Comparison of ENCODE assay signal across 9 cellular contexts in the genomic region with DNA sequence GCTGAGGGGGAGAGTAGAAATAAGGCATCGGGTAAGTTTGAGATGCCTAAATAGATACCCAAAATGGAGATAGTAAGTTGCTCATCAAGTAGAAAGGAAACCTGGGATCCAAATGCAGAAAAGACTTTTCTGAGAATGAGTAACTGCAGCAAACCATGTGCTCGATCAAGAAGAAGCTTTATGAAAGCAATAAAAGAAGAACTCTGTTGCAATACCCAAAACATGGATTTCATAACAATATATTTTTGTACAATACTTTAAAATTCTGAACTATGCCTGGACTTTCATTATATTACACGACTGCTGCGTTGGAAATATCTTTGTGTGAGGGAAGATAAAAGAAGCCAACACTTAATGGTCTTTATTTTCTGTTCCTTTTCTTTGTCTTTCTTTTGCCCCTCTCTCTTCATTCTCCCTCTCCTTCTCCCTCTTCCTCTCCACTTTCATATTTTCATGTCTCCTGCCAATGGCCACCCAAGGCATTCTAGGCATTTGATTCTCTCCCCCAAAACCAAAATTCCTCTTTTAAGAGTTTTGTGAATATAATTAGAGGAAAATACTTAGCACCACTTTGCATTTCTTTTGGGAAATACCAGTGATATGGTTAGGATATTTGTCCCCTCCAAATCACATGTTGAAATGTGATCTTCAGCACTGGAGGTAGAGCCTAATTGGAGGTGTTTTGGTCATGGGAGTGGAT.
"Had no signal": no experiment of that assay in that cellular context is flagged by ENCODE, and none has a peak within 500 bp of the region (broad histone marks: within the 10 kb centered on the region; RNA-seq: fewer than 3 reads in every experiment).

No MANE protein-coding gene starts in this region.

- H3K27ac Mint-ChIP-seq: activated naive CD4-positive, alpha-beta T cell treated with anti-CD3 and anti-CD28 coated beads, Interleukin-2, amount 50 U/mL, for 72 hours had no signal

- ATAC-seq: activated naive CD4-positive, alpha-beta T cell treated with anti-CD3 and anti-CD28 coated beads, Interleukin-2, amount 50 U/mL, for 72 hours; pancreas had no signal

- DNase-seq: activated CD4-positive, alpha-beta T cell treated with anti-CD3 and anti-CD28 coated beads, Interleukin-2, amount 50 U/mL, for 1 hour; activated CD4-positive, CD25-positive, alpha-beta regulatory T cell; activated effector memory CD4-positive, alpha-beta T cell treated with Interleukin-2 at 50 U/mL for 16 hours; amygdala; kidney; left ventricle myocardium inferior; pancreas; stomach had no signal

- H3K9me3 Mint-ChIP-seq: activated naive CD4-positive, alpha-beta T cell treated with anti-CD3 and anti-CD28 coated beads, Interleukin-2, amount 50 U/mL, for 72 hours had no signal

- H3K36me3 Mint-ChIP-seq: activated naive CD4-positive, alpha-beta T cell treated with anti-CD3 and anti-CD28 coated beads, Interleukin-2, amount 50 U/mL, for 72 hours had no signal
